ENCODE assay signal across 18 cellular contexts in genomic region chr10:92130622-92131270, GRCh38.
"Had no signal": no experiment of that assay in that cellular context is flagged by ENCODE, and none has a peak within 500 bp of the region (broad histone marks: within the 10 kb centered on the region; RNA-seq: fewer than 3 reads in every experiment).

No MANE protein-coding gene starts in this region.

- H3K4me1 ChIP-seq: foreskin keratinocyte had no signal

- H3K27ac ChIP-seq: coronary artery, dorsolateral prefrontal cortex, esophagus muscularis mucosa, foreskin keratinocyte, gastroesophageal sphincter, heart left ventricle, hepatocyte, left ventricle myocardium inferior, lower lobe of right lung had no signal

- H3K4me3 Mint-ChIP-seq: immature natural killer cell, mesothelial cell of epicardium, naive B cell had no signal

- H3K36me3 Mint-ChIP-seq: mesothelial cell of epicardium, naive B cell had no signal

- H3K9me3 ChIP-seq: esophagus muscularis mucosa, gastroesophageal sphincter, left ventricle myocardium inferior, lower lobe of right lung, mucosa of descending colon had no signal

- H3K36me3 ChIP-seq: esophagus muscularis mucosa, gastroesophageal sphincter, heart left ventricle, left ventricle myocardium inferior, lower lobe of right lung had no signal

- ATAC-seq: foreskin keratinocyte, gastroesophageal sphincter, heart left ventricle, left cardiac atrium, lower lobe of right lung, mucosa of descending colon had no signal

- DNase-seq: dorsolateral prefrontal cortex; effector CD4-positive, alpha-beta T cell; effector memory CD4-positive, alpha-beta T cell; heart left ventricle; hypothalamus; immature natural killer cell; left cardiac atrium; left ventricle myocardium inferior; lower lobe of right lung; mesenchymal stem cell; mucosa of descending colon; naive B cell had no signal

- H3K27me3 Mint-ChIP-seq: naive B cell had no signal

- H3K27me3 ChIP-seq: dorsolateral prefrontal cortex, esophagus muscularis mucosa, foreskin keratinocyte, gastroesophageal sphincter, heart left ventricle, hepatocyte had no signal

- H3K4me3 ChIP-seq: coronary artery, esophagus muscularis mucosa, gastroesophageal sphincter, heart left ventricle, hepatocyte, left ventricle myocardium inferior, lower lobe of right lung, mucosa of descending colon had no signal

- H3K27ac Mint-ChIP-seq: immature natural killer cell, mesothelial cell of epicardium had no signal
